In the genomic region with DNA sequence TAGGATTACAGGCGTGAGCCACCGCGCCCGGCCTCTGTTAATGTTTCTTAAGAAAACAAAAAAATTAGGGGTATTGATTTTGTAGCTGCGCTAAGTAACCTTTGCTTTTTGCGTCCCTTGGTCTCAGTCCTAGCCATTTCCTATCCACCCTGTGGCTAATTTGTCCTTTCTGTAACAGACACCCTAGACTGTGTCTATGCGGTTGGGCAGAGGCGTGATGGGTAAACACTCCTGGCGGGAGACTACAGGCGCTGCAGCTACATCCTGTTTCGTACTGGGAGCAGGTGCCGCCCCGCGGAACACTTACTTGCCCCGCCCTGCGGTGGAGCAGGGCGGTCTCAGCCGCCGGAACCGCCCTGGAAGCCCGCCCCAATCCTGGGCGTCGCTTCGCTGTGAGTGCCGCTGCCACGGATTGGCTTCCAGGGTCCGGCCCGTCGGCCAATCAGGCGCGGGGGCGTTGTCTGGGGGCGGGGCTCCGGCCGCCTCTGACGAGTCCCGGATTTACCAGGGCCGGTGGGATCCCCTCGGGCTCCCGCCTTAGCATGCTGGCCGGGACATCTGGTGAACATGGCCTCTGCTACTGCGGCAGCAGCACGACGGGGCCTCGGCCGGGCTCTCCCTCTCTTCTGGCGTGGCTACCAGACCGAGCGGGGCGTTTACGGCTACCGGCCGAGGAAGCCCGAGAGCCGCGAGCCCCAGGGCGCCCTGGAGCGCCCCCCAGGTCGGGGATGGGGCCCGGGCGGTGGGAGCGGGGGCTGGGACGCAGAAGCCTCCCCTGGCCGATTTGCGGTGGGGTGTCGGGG, we compare ENCODE assay signal across 8 cellular contexts. TPM values are rescaled to one million over a fixed set of nuclear protein-coding genes. Genes with fewer than 3 reads are reported as not detected.
DNase-seq lines count a peak whose midpoint lies in the region; ATAC-seq and TF ChIP-seq lines count a peak whose summit lies in the region.

A gene with protein sequence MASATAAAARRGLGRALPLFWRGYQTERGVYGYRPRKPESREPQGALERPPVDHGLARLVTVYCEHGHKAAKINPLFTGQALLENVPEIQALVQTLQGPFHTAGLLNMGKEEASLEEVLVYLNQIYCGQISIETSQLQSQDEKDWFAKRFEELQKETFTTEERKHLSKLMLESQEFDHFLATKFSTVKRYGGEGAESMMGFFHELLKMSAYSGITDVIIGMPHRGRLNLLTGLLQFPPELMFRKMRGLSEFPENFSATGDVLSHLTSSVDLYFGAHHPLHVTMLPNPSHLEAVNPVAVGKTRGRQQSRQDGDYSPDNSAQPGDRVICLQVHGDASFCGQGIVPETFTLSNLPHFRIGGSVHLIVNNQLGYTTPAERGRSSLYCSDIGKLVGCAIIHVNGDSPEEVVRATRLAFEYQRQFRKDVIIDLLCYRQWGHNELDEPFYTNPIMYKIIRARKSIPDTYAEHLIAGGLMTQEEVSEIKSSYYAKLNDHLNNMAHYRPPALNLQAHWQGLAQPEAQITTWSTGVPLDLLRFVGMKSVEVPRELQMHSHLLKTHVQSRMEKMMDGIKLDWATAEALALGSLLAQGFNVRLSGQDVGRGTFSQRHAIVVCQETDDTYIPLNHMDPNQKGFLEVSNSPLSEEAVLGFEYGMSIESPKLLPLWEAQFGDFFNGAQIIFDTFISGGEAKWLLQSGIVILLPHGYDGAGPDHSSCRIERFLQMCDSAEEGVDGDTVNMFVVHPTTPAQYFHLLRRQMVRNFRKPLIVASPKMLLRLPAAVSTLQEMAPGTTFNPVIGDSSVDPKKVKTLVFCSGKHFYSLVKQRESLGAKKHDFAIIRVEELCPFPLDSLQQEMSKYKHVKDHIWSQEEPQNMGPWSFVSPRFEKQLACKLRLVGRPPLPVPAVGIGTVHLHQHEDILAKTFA (plus strand): TSS at position 488 of the 803 bp plus-strand sequence. CDS start 80 bp downstream, at position 568.

- H3K4me3 Mint-ChIP-seq in activated CD4-positive, alpha-beta T cell treated with anti-CD3 and anti-CD28 coated beads for 36 hours = peak within 1 kb of the TSS; percentile 81

- H3K27ac Mint-ChIP-seq in activated CD4-positive, alpha-beta T cell treated with anti-CD3 and anti-CD28 coated beads for 36 hours = peak within 1 kb of the TSS; percentile 93

- H3K4me3 ChIP-seq in BJ (ENCODE audit: low read depth, low read length) = peak within 1 kb of the TSS; percentile 94

- peak within 1 kb of the TSS; percentile 54 for H3K27ac ChIP-seq in cingulate gyrus (ENCODE audit: low read depth, low read length)

- H3K9me3 Mint-ChIP-seq in activated CD4-positive, alpha-beta T cell treated with anti-CD3 and anti-CD28 coated beads for 36 hours (ENCODE audit: low read depth) = no peaks in the 10 kb centered on the region

- TF ChIP-seq CTCF in BJ (IDR thresholded peaks at IDR 0.05; ENCODE audit: insufficient read depth, low read depth, low read length) = peak; percentile 39

- ATAC-seq in HG03442 (IDR thresholded peaks at IDR 0.05; ENCODE audit: unreplicated experiment) = peak; percentile 97
- ATAC-seq in activated CD4-positive, alpha-beta T cell treated with anti-CD3 and anti-CD28 coated beads for 36 hours = peak; percentile 99

- POLR2A ChIA-PET in BJ (lab: Charles Lee) = interaction anchor here (0.8 kb wide), 1 partner anchor 25 kb away, joined by 3 read pairs; no protein-coding TSS in a partner anchor
- POLR2A ChIA-PET in activated CD4-positive, alpha-beta T cell treated with anti-CD3 and anti-CD28 coated beads for 36 hours (lab: Charles Lee) = interaction anchor here (0.6 to 0.7 kb wide), 2 partner anchors 26 kb away, joined by 6 read pairs; partner anchors contain the start of gene UPF2

- DNase-seq in BJ (ENCODE audit: low read depth) = peak; percentile 92
- DNase-seq in GM19238 (ENCODE audit: insufficient read length, low spot score) = peak; percentile 97
- DNase-seq in NCI-H524 (lab: John Stamatoyannopoulos, UW) = peak; percentile 68 to 90
- DNase-seq in activated CD4-positive, alpha-beta T cell treated with anti-CD3 and anti-CD28 coated beads for 36 hours = peak; percentile 99
- DNase-seq in kidney tubule cell (ENCODE audit: low spot score) = peak; percentile 99
- DNase-seq in stimulated activated CD4-positive, alpha-beta T cell treated with anti-CD3 and anti-CD28 coated beads, Interleukin-1b, Interleukin-23, amount 100 ng/mL, for 24 hours (ENCODE audit: low read depth in 4 of 4, low spot score in 1 of 4) = peak; percentile 97 to 99 (median 98)

- intact Hi-C loops in activated CD4-positive, alpha-beta T cell treated with anti-CD3 and anti-CD28 coated beads for 36 hours (cut with DNase I, micrococcal nuclease) = loop anchor here (1.0 to 5.0 kb wide), 9 partner anchors 25 to 1234 kb away; partner anchors contain the start of genes MCM10 (in 2 of the 2), CDC123 (in 1 of the 2), NUDT5 (in 1 of the 2) and SEC61A2 (in 1 of the 2)

- CTCF ChIA-PET in BJ (lab: Yijun Ruan, JAX) = no interaction called here
- CTCF ChIA-PET in activated CD4-positive, alpha-beta T cell treated with anti-CD3 and anti-CD28 coated beads for 36 hours (lab: Charles Lee) = interaction anchor here (0.5 to 1.7 kb wide), 7 partner anchors 18 to 1167 kb away, joined by 3 to 5 read pairs (median 3); partner anchors contain the start of gene UPF2

- H3K27me3 ChIP-seq in BJ (ENCODE audit: control insufficient read depth, insufficient read depth, low read length) = no peaks in the 10 kb centered on the region

- no peaks in the 10 kb centered on the region for H3K27me3 Mint-ChIP-seq in activated CD4-positive, alpha-beta T cell treated with anti-CD3 and anti-CD28 coated beads for 36 hours

- no peaks in the 10 kb centered on the region for H3K36me3 ChIP-seq in BJ (ENCODE audit: control insufficient read depth, insufficient read depth, low read length)

- H3K36me3 Mint-ChIP-seq in activated CD4-positive, alpha-beta T cell treated with anti-CD3 and anti-CD28 coated beads for 36 hours (ENCODE audit: low read depth) = no peaks in the 10 kb centered on the region

- peaks cover 22% of the 10 kb centered on the region for H3K4me1 Mint-ChIP-seq in activated CD4-positive, alpha-beta T cell treated with anti-CD3 and anti-CD28 coated beads for 36 hours

RNA-seq across cellular contexts. Expression of the gene that starts here (rescaled TPM):
- 11.0 and 11.1 TPM in 2 replicates for polyA plus RNA-seq in BJ (2011; rRNA removed)
- polyA minus RNA-seq in BJ (2011; rRNA and poly(A)+ RNA removed) = 55.7 and 70.2 TPM in 2 replicates
- total RNA-seq in activated CD4-positive, alpha-beta T cell treated with anti-CD3 and anti-CD28 coated beads for 36 hours = 10 to 100 TPM; 13.0 to 15.5 TPM

Comparison
In these comparisons a context has a peak if more than half of its experiments do, and no peak if none do; other contexts are left out.
1. Peak in every context shown above with its lines: DNase-seq, ATAC-seq, H3K4me3 ChIP-seq and H3K27ac ChIP-seq.